Comparison of ENCODE assay signal across 1 cellular context in the genomic region with DNA sequence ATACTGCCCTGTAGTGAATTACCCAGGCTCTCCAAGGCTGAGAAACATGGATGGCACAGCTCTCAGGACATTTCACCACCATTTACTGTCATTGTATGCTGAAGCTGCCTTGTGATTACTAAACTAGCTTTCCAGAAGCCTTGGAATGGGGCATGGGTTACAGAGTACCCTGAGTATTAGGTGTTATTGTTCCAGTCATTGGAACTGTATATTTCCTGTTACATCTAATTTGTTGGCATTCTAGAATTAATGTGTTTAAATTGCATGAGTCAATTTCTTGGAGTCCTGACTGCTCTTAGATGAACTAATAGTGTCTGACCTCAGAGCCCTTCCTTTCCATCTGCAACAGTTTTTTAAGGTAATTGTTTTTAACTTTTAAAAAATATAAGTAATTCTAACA.
TF ChIP-seq lines count a peak whose summit lies in the region.

No MANE protein-coding gene starts in this region.

TF ChIP-seq in HepG2, 621 proteins besides CTCF, POLR2A, EP300 and RAD21:
- TF ChIP-seq, protein P1, sequence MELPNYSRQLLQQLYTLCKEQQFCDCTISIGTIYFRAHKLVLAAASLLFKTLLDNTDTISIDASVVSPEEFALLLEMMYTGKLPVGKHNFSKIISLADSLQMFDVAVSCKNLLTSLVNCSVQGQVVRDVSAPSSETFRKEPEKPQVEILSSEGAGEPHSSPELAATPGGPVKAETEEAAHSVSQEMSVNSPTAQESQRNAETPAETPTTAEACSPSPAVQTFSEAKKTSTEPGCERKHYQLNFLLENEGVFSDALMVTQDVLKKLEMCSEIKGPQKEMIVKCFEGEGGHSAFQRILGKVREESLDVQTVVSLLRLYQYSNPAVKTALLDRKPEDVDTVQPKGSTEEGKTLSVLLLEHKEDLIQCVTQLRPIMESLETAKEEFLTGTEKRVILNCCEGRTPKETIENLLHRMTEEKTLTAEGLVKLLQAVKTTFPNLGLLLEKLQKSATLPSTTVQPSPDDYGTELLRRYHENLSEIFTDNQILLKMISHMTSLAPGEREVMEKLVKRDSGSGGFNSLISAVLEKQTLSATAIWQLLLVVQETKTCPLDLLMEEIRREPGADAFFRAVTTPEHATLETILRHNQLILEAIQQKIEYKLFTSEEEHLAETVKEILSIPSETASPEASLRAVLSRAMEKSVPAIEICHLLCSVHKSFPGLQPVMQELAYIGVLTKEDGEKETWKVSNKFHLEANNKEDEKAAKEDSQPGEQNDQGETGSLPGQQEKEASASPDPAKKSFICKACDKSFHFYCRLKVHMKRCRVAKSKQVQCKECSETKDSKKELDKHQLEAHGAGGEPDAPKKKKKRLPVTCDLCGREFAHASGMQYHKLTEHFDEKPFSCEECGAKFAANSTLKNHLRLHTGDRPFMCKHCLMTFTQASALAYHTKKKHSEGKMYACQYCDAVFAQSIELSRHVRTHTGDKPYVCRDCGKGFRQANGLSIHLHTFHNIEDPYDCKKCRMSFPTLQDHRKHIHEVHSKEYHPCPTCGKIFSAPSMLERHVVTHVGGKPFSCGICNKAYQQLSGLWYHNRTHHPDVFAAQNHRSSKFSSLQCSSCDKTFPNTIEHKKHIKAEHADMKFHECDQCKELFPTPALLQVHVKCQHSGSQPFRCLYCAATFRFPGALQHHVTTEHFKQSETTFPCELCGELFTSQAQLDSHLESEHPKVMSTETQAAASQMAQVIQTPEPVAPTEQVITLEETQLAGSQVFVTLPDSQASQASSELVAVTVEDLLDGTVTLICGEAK (IDR thresholded peaks at IDR 0.05), result no peak
- TF ChIP-seq, protein P1 (CRISPR knock-in tag; IDR thresholded peaks at IDR 0.05), result no peak
- TF ChIP-seq ZBTB7B (CRISPR knock-in tag; IDR thresholded peaks at IDR 0.05) (no peak), POLR2AphosphoS5 (IDR thresholded peaks at IDR 0.05; ENCODE audit: low read depth, low read length) (0 out of 2 replicates have a peak, but pooled peaks have one; percentile 2)
TF ChIP-seq in HepG2: peak in this region for 1.
